Comparison of ENCODE assay signal across 7 cellular contexts in the genomic region with DNA sequence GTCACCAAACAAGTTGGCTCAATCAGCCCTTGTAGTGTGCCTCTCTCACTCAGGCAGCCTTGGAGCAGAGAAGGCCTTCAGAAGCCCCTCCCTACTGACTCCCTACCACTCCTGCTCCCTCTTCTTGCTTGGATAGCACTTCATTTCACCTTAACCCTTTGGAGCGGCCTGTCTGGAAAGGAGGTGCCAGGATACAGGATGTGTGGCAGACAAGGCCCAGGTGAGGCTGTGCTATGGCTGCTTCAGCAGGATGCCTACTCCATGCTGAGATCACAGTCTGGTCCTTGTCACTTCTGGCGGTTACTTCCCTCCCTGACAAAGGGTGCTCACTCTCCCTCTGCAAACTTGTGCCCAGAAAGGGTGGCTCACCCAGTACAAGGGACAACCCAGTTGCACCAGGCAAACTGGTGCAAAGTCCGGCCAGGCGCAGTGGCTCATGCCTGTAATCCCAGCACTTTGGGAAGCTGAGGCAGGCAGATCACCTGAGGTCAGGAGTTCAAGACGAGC. TPM values are rescaled to one million over a fixed set of nuclear protein-coding genes. Genes with fewer than 3 reads are reported as not detected.
DNase-seq lines count a peak whose midpoint lies in the region; ATAC-seq lines count a peak whose summit lies in the region.

No MANE protein-coding gene starts in this region.

- CTCF ChIA-PET in activated CD8-positive, alpha-beta T cell treated with anti-CD3 and anti-CD28 coated beads, Interleukin-2, amount 10 ng/mL, durations not matched to agents 7 days and 5 days (lab: Charles Lee), result interaction anchor here (1.1 to 3.1 kb wide), 2 partner anchors 9 to 11 kb away, joined by 3 to 19 read pairs; a partner anchor contains a TSS

- no peak for ATAC-seq in activated CD8-positive, alpha-beta T cell treated with anti-CD3 and anti-CD28 coated beads, Interleukin-2, amount 10 ng/mL, durations not matched to agents 7 days and 5 days
- no peak for ATAC-seq in stimulated activated naive CD8-positive, alpha-beta T cell treated with anti-CD3 and anti-CD28 coated beads, Interleukin-15, amount 100 ng/mL, for 72 hours
- no peak for ATAC-seq in HG03354 (IDR thresholded peaks at IDR 0.05; ENCODE audit: poor library complexity, severe bottlenecking, unreplicated experiment)

- peak overlapping the region; percentile 25 for H3K27ac Mint-ChIP-seq in activated CD8-positive, alpha-beta T cell treated with anti-CD3 and anti-CD28 coated beads, Interleukin-2, amount 10 ng/mL, durations not matched to agents 7 days and 5 days
- peak overlapping the region in 1 of 2 donors; percentile 43 for H3K27ac Mint-ChIP-seq in stimulated activated naive CD8-positive, alpha-beta T cell treated with anti-CD3 and anti-CD28 coated beads, Interleukin-15, amount 100 ng/mL, for 72 hours

- H3K27me3 Mint-ChIP-seq in activated CD8-positive, alpha-beta T cell treated with anti-CD3 and anti-CD28 coated beads, Interleukin-2, amount 10 ng/mL, durations not matched to agents 7 days and 5 days (ENCODE audit: low read depth), result no peaks in the 10 kb centered on the region
- no peaks in the 10 kb centered on the region for H3K27me3 Mint-ChIP-seq in stimulated activated naive CD8-positive, alpha-beta T cell treated with anti-CD3 and anti-CD28 coated beads, Interleukin-15, amount 100 ng/mL, for 72 hours

- no peaks in the 10 kb centered on the region for H3K36me3 ChIP-seq in HUES6 (ENCODE audit: control insufficient read depth, insufficient read depth, low read length)

- POLR2A ChIA-PET in activated CD8-positive, alpha-beta T cell treated with anti-CD3 and anti-CD28 coated beads, Interleukin-2, amount 10 ng/mL, durations not matched to agents 7 days and 5 days (lab: Charles Lee), result interaction anchor here (3.0 kb wide), 1 partner anchor 11 kb away, joined by 24 read pairs; a partner anchor contains a TSS

- H3K9me3 ChIP-seq in HUES6 (ENCODE audit: control insufficient read depth, insufficient read depth, low read depth, low read length), result no peaks in the 10 kb centered on the region

- H3K9ac ChIP-seq in HUES6 (ENCODE audit: low read length), result no peak overlapping the region

- peaks cover 26% of the 10 kb centered on the region for H3K4me1 Mint-ChIP-seq in activated CD8-positive, alpha-beta T cell treated with anti-CD3 and anti-CD28 coated beads, Interleukin-2, amount 10 ng/mL, durations not matched to agents 7 days and 5 days (ENCODE audit: low read depth)
- H3K4me1 Mint-ChIP-seq in stimulated activated naive CD8-positive, alpha-beta T cell treated with anti-CD3 and anti-CD28 coated beads, Interleukin-15, amount 100 ng/mL, for 72 hours, result peaks cover 35% of the 10 kb centered on the region

- H3K4me1 ChIP-seq in HUES6 (ENCODE audit: control insufficient read depth, insufficient read depth, low read length), result peaks cover 22% of the 10 kb centered on the region

- H3K27ac ChIP-seq in HUES6 (ENCODE audit: low read depth, low read length), result no peak overlapping the region

- H3K36me3 Mint-ChIP-seq in activated CD8-positive, alpha-beta T cell treated with anti-CD3 and anti-CD28 coated beads, Interleukin-2, amount 10 ng/mL, durations not matched to agents 7 days and 5 days (ENCODE audit: low read depth), result peaks cover 7% of the 10 kb centered on the region

- peak overlapping the region; percentile 80 for H3K4me3 Mint-ChIP-seq in activated CD8-positive, alpha-beta T cell treated with anti-CD3 and anti-CD28 coated beads, Interleukin-2, amount 10 ng/mL, durations not matched to agents 7 days and 5 days
- peak overlapping the region; percentile 82 to 90 for H3K4me3 Mint-ChIP-seq in stimulated activated naive CD8-positive, alpha-beta T cell treated with anti-CD3 and anti-CD28 coated beads, Interleukin-15, amount 100 ng/mL, for 72 hours

- H3K9me3 Mint-ChIP-seq in activated CD8-positive, alpha-beta T cell treated with anti-CD3 and anti-CD28 coated beads, Interleukin-2, amount 10 ng/mL, durations not matched to agents 7 days and 5 days (ENCODE audit: insufficient read depth), result no peaks in the 10 kb centered on the region
- H3K9me3 Mint-ChIP-seq in stimulated activated naive CD8-positive, alpha-beta T cell treated with anti-CD3 and anti-CD28 coated beads, Interleukin-15, amount 100 ng/mL, for 72 hours, result no peaks in the 10 kb centered on the region

- H3K4me3 ChIP-seq in HUES6 (ENCODE audit: low read depth, low read length), result peak overlapping the region; percentile 86; the same call in 1 of the 2 replicates

- H3K27me3 ChIP-seq in HUES6 (ENCODE audit: control insufficient read depth, insufficient read depth, low read length), result no peaks in the 10 kb centered on the region

- DNase-seq in activated CD8-positive, alpha-beta T cell treated with anti-CD3 and anti-CD28 coated beads, Interleukin-2, amount 10 ng/mL, durations not matched to agents 7 days and 5 days, result no peak
- DNase-seq in kidney tubule cell (ENCODE audit: low spot score) (peak; percentile 32), MV-4-11 (lab: John Stamatoyannopoulos, UW) (no peak)
- no peak for DNase-seq in stimulated activated naive CD8-positive, alpha-beta T cell treated with anti-CD3 and anti-CD28 coated beads, Interleukin-15, amount 100 ng/mL, for 72 hours
- DNase-seq in effector CD4-positive, alpha-beta T cell, result no peak

RNA-seq across cellular contexts. Expression of a gene that starts 1.0 kb away (rescaled TPM):
- total RNA-seq in activated CD8-positive, alpha-beta T cell treated with anti-CD3 and anti-CD28 coated beads, Interleukin-2, amount 10 ng/mL, durations not matched to agents 7 days and 5 days, result 10 to 100 TPM; 13.4 to 15.0 TPM

RNA-seq across cellular contexts. Expression of a gene that starts 11.4 kb away (rescaled TPM):
- 100 to 1,000 TPM; 104 to 112 TPM for total RNA-seq in activated CD8-positive, alpha-beta T cell treated with anti-CD3 and anti-CD28 coated beads, Interleukin-2, amount 10 ng/mL, durations not matched to agents 7 days and 5 days

RNA-seq across cellular contexts. Expression of a gene that starts 24.9 kb away (rescaled TPM):
- 1 to 10 TPM; 3.2 to 3.9 TPM for total RNA-seq in activated CD8-positive, alpha-beta T cell treated with anti-CD3 and anti-CD28 coated beads, Interleukin-2, amount 10 ng/mL, durations not matched to agents 7 days and 5 days

RNA-seq across cellular contexts. Expression of a gene that starts 58.9 kb away (rescaled TPM):
- not detected for total RNA-seq in activated CD8-positive, alpha-beta T cell treated with anti-CD3 and anti-CD28 coated beads, Interleukin-2, amount 10 ng/mL, durations not matched to agents 7 days and 5 days
